ENCODE assay signal across 21 cellular contexts in the genomic region with DNA sequence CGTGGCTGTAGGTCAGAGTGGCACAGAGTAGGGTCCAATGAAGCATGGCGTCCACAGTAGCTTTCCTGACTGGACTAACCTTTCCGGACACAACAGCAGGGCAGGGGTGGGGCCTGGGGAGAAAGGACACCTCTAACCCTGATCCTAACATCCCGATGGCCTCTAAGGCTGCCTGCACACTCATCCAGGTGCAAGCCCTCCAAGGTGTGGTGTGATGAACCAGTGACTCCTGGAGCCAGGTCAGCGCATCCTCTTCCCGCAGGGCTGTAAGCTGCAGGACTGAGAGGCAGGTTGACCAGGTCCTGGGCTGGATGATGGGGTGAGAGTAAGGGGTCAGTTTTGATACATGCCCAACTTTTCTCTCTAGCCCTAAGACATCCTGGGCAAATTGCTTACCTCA. TPM values are rescaled to one million over a fixed set of nuclear protein-coding genes. Genes with fewer than 3 reads are reported as not detected.
DNase-seq lines count a peak whose midpoint lies in the region; ATAC-seq and TF ChIP-seq lines count a peak whose summit lies in the region.
"Had no signal": no experiment of that assay in that cellular context is flagged by ENCODE, and none has a peak within 500 bp of the region (broad histone marks: within the 10 kb centered on the region; RNA-seq: fewer than 3 reads in every experiment).

No MANE protein-coding gene starts in this region.

- H2BK12ac ChIP-seq in neuronal stem cell (ENCODE audit: low read length) = peak overlapping the region; percentile 59

- peaks cover 17% of the 10 kb centered on the region for H3K27me3 Mint-ChIP-seq in GM23338 (ENCODE audit: insufficient read depth, low read depth, poor library complexity)

- H3K4ac ChIP-seq in neuronal stem cell (ENCODE audit: low read length) = no peak overlapping the region

- peak overlapping the region; percentile 87 for H3K18ac ChIP-seq in neuronal stem cell (ENCODE audit: low read length)

- no peak overlapping the region for H4K8ac ChIP-seq in neuronal stem cell (ENCODE audit: low read depth, low read length)

- H3K4me1 ChIP-seq in GM23338 (ENCODE audit: insufficient read depth) = peaks cover 51% of the 10 kb centered on the region
- H3K4me1 ChIP-seq in HUES64 (ENCODE audit: insufficient read depth, low read length) = peaks cover 31% of the 10 kb centered on the region
- H3K4me1 ChIP-seq in iPS-20b (ENCODE audit: insufficient read depth, low read length) = peaks cover 33% of the 10 kb centered on the region; the same call in 1 of the 2 replicates
- peaks cover 32% of the 10 kb centered on the region in 2 donors for H3K4me1 ChIP-seq in neuronal stem cell (ENCODE audit: control insufficient read depth in 2 of 2, insufficient read depth in 1 of 2, low read depth in 1 of 2, low read length in 2 of 2)
- H3K4me1 ChIP-seq in stomach = peaks cover 8 to 27% (median 19%) of the 10 kb centered on the region in 4 donors
- peaks cover 26% of the 10 kb centered on the region for H3K4me1 ChIP-seq in suprapubic skin
- H3K4me1 ChIP-seq: BLaER1 had no signal

- H3K36me3 ChIP-seq in GM23338 (ENCODE audit: insufficient read depth) (no peaks in the 10 kb centered on the region), HUES64 (ENCODE audit: insufficient read depth, low read length) (no peaks in the 10 kb centered on the region), iPS-20b (ENCODE audit: insufficient read depth, low read depth, low read length) (peaks cover 1% of the 10 kb centered on the region; the same call in 1 of the 2 replicates), neuronal stem cell (replicated peaks in 1 of 2; ENCODE audit: control insufficient read depth in 2 of 2, insufficient read depth in 2 of 2, low read length in 2 of 2) (peaks cover 0 to 17% of the 10 kb centered on the region in 2 donors), stomach (peaks cover 0 to 6% (median 0%) of the 10 kb centered on the region in 4 donors), suprapubic skin (no peaks in the 10 kb centered on the region)
- H3K36me3 ChIP-seq: BLaER1 had no signal

- peak overlapping the region; percentile 52 for H2BK15ac ChIP-seq in neuronal stem cell (ENCODE audit: low read length)

- H3K4me2 ChIP-seq in GM23338 = peak overlapping the region; percentile 71
- no peak overlapping the region for H3K4me2 ChIP-seq in neuronal stem cell (ENCODE audit: insufficient read depth, low read length, poor library complexity, severe bottlenecking)
- H3K4me2 ChIP-seq: BLaER1 had no signal

- TF ChIP-seq EP300 in stomach (IDR thresholded peaks at IDR 0.05) = no peak
- TF ChIP-seq EP300 in suprapubic skin (IDR thresholded peaks at IDR 0.05) = no peak

- no peak overlapping the region for H4K91ac ChIP-seq in neuronal stem cell (ENCODE audit: low read depth, low read length, poor library complexity)

- no peaks in the 10 kb centered on the region for H3K9me3 Mint-ChIP-seq in GM23338

- H3K4me3 Mint-ChIP-seq in GM23338 = peak overlapping the region; percentile 32; the same call in 1 of the 3 replicates
- H3K4me3 Mint-ChIP-seq: CD4-positive, CD25-positive, alpha-beta regulatory T cell had no signal

- H3K27ac ChIP-seq in GM23338 (ENCODE audit: low read depth) (peak overlapping the region; percentile 93), HUES64 (ENCODE audit: low read depth, low read length) (peak overlapping the region; percentile 68), iPS-20b (ENCODE audit: low read length) (peak overlapping the region; percentile 80), neuronal stem cell (replicated peaks; ENCODE audit: low read length) (peak overlapping the region; percentile 74), stomach (no peak overlapping the region), suprapubic skin (no peak overlapping the region)
- H3K27ac ChIP-seq: BLaER1, RWPE1 had no signal

- H2BK5ac ChIP-seq in neuronal stem cell (ENCODE audit: low read length) = peak overlapping the region; percentile 16

- DNase-seq in GM23338 (ENCODE audit: low spot score) (no peak), neuronal stem cell (ENCODE audit: low spot score) (no peak), posterior cingulate gyrus (no peak), stomach (no peak), suprapubic skin (ENCODE audit: low spot score in 2 of 2) (no peak)
- DNase-seq: CD4-positive, CD25-positive, alpha-beta regulatory T cell; NCI-H1092 treated with DMSO at 0.1 percent for 48 hours; NCI-H146; NCI-H2029 treated with DMSO at 0.1 percent for 48 hours; NCI-H226; NCI-H510A; NCI-H69; SHP77 had no signal

- H2BK120ac ChIP-seq in neuronal stem cell (ENCODE audit: low read depth, low read length) = no peak overlapping the region

- H2AK5ac ChIP-seq in neuronal stem cell (ENCODE audit: low read depth, low read length) = peak overlapping the region; percentile 79

- H3K23ac ChIP-seq in neuronal stem cell (ENCODE audit: low read depth, low read length, poor library complexity) = no peak overlapping the region

- H3K27ac Mint-ChIP-seq in GM23338 = peak overlapping the region; percentile 98
- H3K27ac Mint-ChIP-seq: CD4-positive, CD25-positive, alpha-beta regulatory T cell had no signal

- H3K4me3 ChIP-seq in GM23338 (peak overlapping the region; percentile 42; the same call in 1 of the 2 replicates), HUES64 (ENCODE audit: low read length) (no peak overlapping the region), iPS-20b (ENCODE audit: low read length) (peak overlapping the region; percentile 36; the same call in 1 of the 2 replicates), neuronal stem cell (ENCODE audit: low read length in 2 of 2) (no peak overlapping the region), stomach (no peak overlapping the region), suprapubic skin (no peak overlapping the region)
- H3K4me3 ChIP-seq: BLaER1 had no signal

- no peak overlapping the region for H3K9ac ChIP-seq in HUES64 (ENCODE audit: low read depth, low read length)
- peak overlapping the region; percentile 58; the same call in 1 of the 2 replicates for H3K9ac ChIP-seq in iPS-20b (ENCODE audit: low read depth, low read length)
- peak overlapping the region; percentile 15 for H3K9ac ChIP-seq in neuronal stem cell (ENCODE audit: low read depth, low read length, poor library complexity)
- H3K9ac ChIP-seq: BLaER1 had no signal

- peaks cover 56% of the 10 kb centered on the region for H3K4me1 Mint-ChIP-seq in GM23338

- TF ChIP-seq CTCF in GM23338 (conservative IDR thresholded peaks at IDR 0.05; ENCODE audit: low read depth in 2 of 2) (no peak), stomach (IDR thresholded peaks at IDR 0.05) (no peak), suprapubic skin (IDR thresholded peaks at IDR 0.05) (no peak)

- no peak overlapping the region for H2AFZ ChIP-seq in GM23338
- H2AFZ ChIP-seq in neuronal stem cell (ENCODE audit: low read length) = no peak overlapping the region

- no peaks in the 10 kb centered on the region for H3K9me2 ChIP-seq in GM23338 (ENCODE audit: insufficient read depth)

- peaks cover 2% of the 10 kb centered on the region for H3K79me1 ChIP-seq in neuronal stem cell (ENCODE audit: low read depth, low read length)

- no peak for ATAC-seq in GM23338
- ATAC-seq in HG02970 (IDR thresholded peaks at IDR 0.05; ENCODE audit: low FRiP score, unreplicated experiment) = no peak
- ATAC-seq: Panc1 had no signal

- TF ChIP-seq POLR2A in stomach (IDR thresholded peaks at IDR 0.05) (no peak), suprapubic skin (IDR thresholded peaks at IDR 0.05) (no peak)

- peaks cover 43% of the 10 kb centered on the region for H3K79me2 ChIP-seq in GM23338 (replicated peaks; ENCODE audit: insufficient read depth)

- no peak overlapping the region for H3K14ac ChIP-seq in neuronal stem cell (ENCODE audit: low read length)

- H3K27me3 ChIP-seq in GM23338 (ENCODE audit: insufficient read depth) (no peaks in the 10 kb centered on the region), HUES64 (ENCODE audit: insufficient read depth, low read length) (no peaks in the 10 kb centered on the region), iPS-20b (ENCODE audit: insufficient read depth, low read length) (no peaks in the 10 kb centered on the region), neuronal stem cell (ENCODE audit: control insufficient read depth in 3 of 3, insufficient read depth in 3 of 3, low read depth in 1 of 3, low read length in 3 of 3) (no peaks in the 10 kb centered on the region), stomach (peaks cover 0 to 20% (median 8%) of the 10 kb centered on the region in 3 donors), suprapubic skin (no peaks in the 10 kb centered on the region)

- intact Hi-C loops in posterior cingulate gyrus (cut with DNase I) (no loop called here), stomach (cut with DNase I; ENCODE audit: low total_unique reads) (no loop called here)

- WGBS in HUES64 = 68% methylated on average over 6 of the region's 6 CpGs
- no CpG with 5 or more reads among the region's 6 CpGs for WGBS in neuronal stem cell (ENCODE audit: extremely low coverage in 2 of 2, insufficient read length in 2 of 2, insufficient replicate concordance in 1 of 2), 2 donors
- 80 to 92% (median 84%) methylated on average over 5 to 6 of the region's 6 CpGs for WGBS in stomach, 5 donors
- 82% methylated on average over 3 of the region's 6 CpGs for WGBS in suprapubic skin

- no peaks in the 10 kb centered on the region for H3K9me3 ChIP-seq in HUES64 (ENCODE audit: insufficient read depth, low read depth, low read length)
- no peaks in the 10 kb centered on the region for H3K9me3 ChIP-seq in iPS-20b (ENCODE audit: insufficient read depth, low read depth, low read length)
- H3K9me3 ChIP-seq in neuronal stem cell (replicated peaks in 1 of 2; ENCODE audit: control insufficient read depth in 2 of 2, insufficient read depth in 1 of 2, low read depth in 1 of 2, low read length in 2 of 2) = no peaks in the 10 kb centered on the region
- no peaks in the 10 kb centered on the region for H3K9me3 ChIP-seq in stomach
- H3K9me3 ChIP-seq in suprapubic skin = no peaks in the 10 kb centered on the region
- H3K9me3 ChIP-seq: BLaER1 had no signal

- H3F3A ChIP-seq in GM23338 (replicated peaks; ENCODE audit: low read depth) = peaks cover 14% of the 10 kb centered on the region

- peaks cover 10% of the 10 kb centered on the region; the same call in 2 of the 3 replicates for H3K36me3 Mint-ChIP-seq in GM23338 (ENCODE audit: low read depth)
- H3K36me3 Mint-ChIP-seq: CD4-positive, CD25-positive, alpha-beta regulatory T cell had no signal

- H4K20me1 ChIP-seq in GM23338 (replicated peaks; ENCODE audit: insufficient read depth) = peaks cover 2% of the 10 kb centered on the region; the same call in 1 of the 2 replicates
- H4K20me1 ChIP-seq: BLaER1 had no signal

RNA-seq across cellular contexts. Expression of gene ERBB2, which starts 3.1 kb away (rescaled TPM):
- total RNA-seq in GM23338 (2014; rRNA removed; shearing (Covaris generic)) = 193 and 196 TPM in 2 replicates
- polyA plus RNA-seq in GM23338 (2016; fragmentation: Nextera tagmentation; extraction: Ambion mirVana) = 44.9 and 46.2 TPM in 2 replicates
- 138 TPM for polyA plus RNA-seq in HUES64 (2013, experiment 1 of 2)
- polyA plus RNA-seq in HUES64 (2013, experiment 2 of 2) = 104 TPM
- polyA plus RNA-seq in neuronal stem cell (2013, experiment 1 of 2) = 69.2 TPM
- polyA plus RNA-seq in neuronal stem cell (2013, experiment 2 of 2) = 69.0 TPM
- total RNA-seq in stomach = 100 to 1,000 TPM in 2 of 5 donors, 10 to 100 TPM in 3; 53.1 to 402 (median 81.7) TPM
- 10 to 100 TPM; 13.1 to 47.7 (median 25.3) TPM for polyA plus RNA-seq in stomach
- total RNA-seq in suprapubic skin = 100 to 1,000 TPM; 144 to 192 (median 173) TPM

RNA-seq across cellular contexts. Expression of gene PGAP3, which starts 8.9 kb away (rescaled TPM):
- total RNA-seq in GM23338 (2014; rRNA removed; shearing (Covaris generic)) = 10.7 and 12.8 TPM in 2 replicates
- polyA plus RNA-seq in GM23338 (2016; fragmentation: Nextera tagmentation; extraction: Ambion mirVana) = 7.0 and 8.2 TPM in 2 replicates
- 10.3 TPM for polyA plus RNA-seq in HUES64 (2013, experiment 1 of 2)
- polyA plus RNA-seq in HUES64 (2013, experiment 2 of 2) = 8.7 TPM
- polyA plus RNA-seq in neuronal stem cell (2013, experiment 1 of 2) = 10.1 TPM
- 11.1 TPM for polyA plus RNA-seq in neuronal stem cell (2013, experiment 2 of 2)
- total RNA-seq in stomach = 10 to 100 TPM in 3 of 5 donors, 1 to 10 TPM in 2; 3.2 to 42.9 (median 22.4) TPM
- 10 to 100 TPM in 2 of 3 donors, 1 to 10 TPM in 1; 9.1 to 21.5 (median 11.2) TPM for polyA plus RNA-seq in stomach
- total RNA-seq in suprapubic skin = 10 to 100 TPM; 25.7 to 41.5 (median 32.7) TPM

RNA-seq across cellular contexts. Expression of gene PNMT, which starts 28.5 kb away (rescaled TPM):
- total RNA-seq in GM23338 (2014; rRNA removed; shearing (Covaris generic)) = 1.9 and 2.3 TPM in 2 replicates
- polyA plus RNA-seq in GM23338 (2016; fragmentation: Nextera tagmentation; extraction: Ambion mirVana) = 2.5 and 4.4 TPM in 2 replicates
- 2.9 TPM for polyA plus RNA-seq in HUES64 (2013, experiment 1 of 2)
- 1.9 TPM for polyA plus RNA-seq in HUES64 (2013, experiment 2 of 2)
- 0.95 TPM for polyA plus RNA-seq in neuronal stem cell (2013, experiment 1 of 2)
- polyA plus RNA-seq in neuronal stem cell (2013, experiment 2 of 2) = 1.0 TPM
- 1 to 10 TPM in 2 of 5 donors, under 1 TPM in 1, not detected in 2; 0.45 to 9.0 (median 2.9) TPM for total RNA-seq in stomach
- polyA plus RNA-seq in stomach = 10 to 100 TPM in 2 of 3 donors, 1 to 10 TPM in 1; 5.3 to 16.6 (median 13.0) TPM
- 1 to 10 TPM in 2 of 4 donors, under 1 TPM in 2; 0.53 to 1.6 (median 1.1) TPM for total RNA-seq in suprapubic skin
- total RNA-seq: OCI-LY7 had no signal
- polyA plus RNA-seq: AG04450; CD4-positive, CD25-positive, alpha-beta regulatory T cell had no signal

RNA-seq across cellular contexts. Expression of gene TCAP, which starts 31.6 kb away (rescaled TPM):
- 0.74 and 2.1 TPM in 2 replicates for total RNA-seq in GM23338 (2014; rRNA removed; shearing (Covaris generic))
- polyA plus RNA-seq in GM23338 (2016; fragmentation: Nextera tagmentation; extraction: Ambion mirVana) (0.61 and 0.80 TPM in 2 replicates), stomach (10 to 100 TPM in 1 of 3 donors, 1 to 10 TPM in 1, under 1 TPM in 1; 0.88 to 14.1 (median 3.5) TPM)
- 0.40 TPM for polyA plus RNA-seq in HUES64 (2013, experiment 1 of 2)
- polyA plus RNA-seq in HUES64 (2013, experiment 2 of 2) = 0.32 TPM
- polyA plus RNA-seq in neuronal stem cell (2013, experiment 1 of 2) = 0.88 TPM
- 0.87 TPM for polyA plus RNA-seq in neuronal stem cell (2013, experiment 2 of 2)
- total RNA-seq in stomach (1 to 10 TPM in 1 of 5 donors, under 1 TPM in 2, not detected in 2; 0.89 to 4.3 (median 0.92) TPM), suprapubic skin (1 to 10 TPM in 2 of 4 donors, under 1 TPM in 1, not detected in 1; 0.57 to 2.4 (median 1.1) TPM)

RNA-seq across cellular contexts. Expression of gene MIEN1, which starts 33.6 kb away (rescaled TPM):
- 24.3 and 37.1 TPM in 2 replicates for total RNA-seq in GM23338 (2014; rRNA removed; shearing (Covaris generic))
- polyA plus RNA-seq in GM23338 (2016; fragmentation: Nextera tagmentation; extraction: Ambion mirVana) = 91.8 and 106 TPM in 2 replicates
- 29.9 TPM for polyA plus RNA-seq in HUES64 (2013, experiment 1 of 2)
- polyA plus RNA-seq in HUES64 (2013, experiment 2 of 2) = 42.8 TPM
- polyA plus RNA-seq in neuronal stem cell (2013, experiment 1 of 2) = 78.7 TPM
- 72.6 TPM for polyA plus RNA-seq in neuronal stem cell (2013, experiment 2 of 2)
- total RNA-seq in stomach = 100 to 1,000 TPM in 2 of 5 donors, 10 to 100 TPM in 2, 1 to 10 TPM in 1; 9.3 to 312 (median 25.9) TPM
- polyA plus RNA-seq in stomach = 100 to 1,000 TPM; 106 to 134 (median 132) TPM
- total RNA-seq in suprapubic skin = 10 to 100 TPM; 43.6 to 54.1 (median 52.1) TPM

Comparison
In these comparisons a context has a peak if more than half of its experiments do, and no peak if none do; other contexts are left out.
1. H3K27ac ChIP-seq: peak in GM23338 (single experiment), HUES64 (single experiment), iPS-20b (single experiment) and neuronal stem cell (single experiment); none in stomach (0 of 5) and suprapubic skin (single experiment).
2. H3K4me3 ChIP-seq: peak in GM23338 (single experiment) and iPS-20b (single experiment); none in HUES64 (single experiment), neuronal stem cell (0 of 2), stomach (0 of 4) and suprapubic skin (single experiment).